8 cellular contexts compared by ENCODE assay signal in the genomic region with DNA sequence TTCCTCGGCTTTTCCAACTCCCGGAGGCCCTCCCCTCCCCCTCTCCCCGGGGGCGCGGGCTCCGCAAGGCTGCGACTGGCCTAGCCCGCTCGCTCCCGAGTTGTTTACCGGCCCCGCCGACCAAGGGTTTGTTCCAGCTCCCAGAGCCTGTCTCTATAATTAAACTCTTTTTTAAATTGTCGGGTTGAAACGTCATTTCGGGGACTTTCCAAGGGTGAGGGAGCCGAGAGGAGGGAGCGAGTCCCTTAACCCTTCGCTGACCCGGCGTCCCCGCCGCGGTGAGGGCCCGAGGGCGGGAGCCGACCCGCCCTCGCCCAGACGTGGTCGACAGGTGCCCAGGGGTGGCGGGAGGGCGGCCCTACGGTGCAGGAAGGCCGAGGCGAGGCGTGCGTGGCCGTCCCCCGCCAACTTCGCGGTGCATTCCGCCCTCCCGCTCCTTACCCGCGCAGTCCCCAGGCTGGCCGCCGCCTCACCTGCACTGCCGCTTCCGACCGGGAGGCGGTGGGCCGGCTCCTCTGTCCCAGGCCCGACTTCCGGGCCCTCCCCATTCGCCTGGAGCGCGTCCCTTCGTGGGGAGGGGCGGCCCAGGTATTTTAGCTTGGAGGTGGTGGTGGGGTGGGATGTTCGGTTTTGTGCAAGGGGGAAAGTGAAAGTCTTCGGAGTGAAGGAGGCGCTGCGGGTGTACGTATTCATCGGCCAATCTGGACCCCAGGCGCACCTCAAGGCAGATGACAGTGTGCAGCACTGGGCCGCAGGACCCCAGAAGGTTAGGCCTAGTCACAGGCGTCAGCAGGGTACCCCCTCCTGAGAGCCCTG. TPM values are rescaled to one million over a fixed set of nuclear protein-coding genes. Genes with fewer than 3 reads are reported as not detected.
DNase-seq lines count a peak whose midpoint lies in the region; ATAC-seq and TF ChIP-seq lines count a peak whose summit lies in the region.

No MANE protein-coding gene starts in this region.

- H3K4me3 Mint-ChIP-seq in CD14-positive monocyte = peak overlapping the region; percentile 95 to 100

- no peaks in the 10 kb centered on the region for H3K9me3 ChIP-seq in ovary

- intact Hi-C loops in CD14-positive monocyte (cut with micrococcal nuclease) (loop anchor here (10.0 kb wide), 4 partner anchors 111 to 831 kb away; no protein-coding TSS in a partner anchor), head of caudate nucleus (cut with DNase I) (loop anchor here (10.0 kb wide), 1 partner anchor 171 kb away; no protein-coding TSS in a partner anchor), ovary (cut with DNase I) (loop anchor here in 2 of 4 donors (10.0 kb wide), 2 partner anchors 401 to 651 kb away; no protein-coding TSS in a partner anchor)

- H3K4me3 ChIP-seq in ovary = peak overlapping the region; percentile 85

- peak; percentile 64 for DNase-seq in CD14-positive monocyte (ENCODE audit: low spot score)
- DNase-seq in RPMI7951 (ENCODE audit: low read depth) = peak; percentile 88
- DNase-seq in activated naive CD4-positive, alpha-beta T cell treated with anti-CD3 and anti-CD28 coated beads, Interleukin-2, amount 50 U/mL, for 16 hours = peak; percentile 83
- DNase-seq in head of caudate nucleus = peak in 33 of 42 donors; percentile 48 to 82 (median 63)
- peak; percentile 82 to 90 (median 87) for DNase-seq in ovary
- peak; percentile 85 for DNase-seq in ureter (ENCODE audit: low spot score)

- H3K4me1 ChIP-seq in ovary (ENCODE audit: insufficient read depth) = peaks cover 5% of the 10 kb centered on the region

- H3K9me3 Mint-ChIP-seq in CD14-positive monocyte = peaks cover 0 to 11% (median 3%) of the 10 kb centered on the region in 7 donors

- WGBS in ovary, 3 donors = 0 to 2% (median 1%) methylated on average over 40 to 69 of the region's 69 CpGs

- TF ChIP-seq POLR2A in ovary (IDR thresholded peaks at IDR 0.05) = peak; percentile 71

- H3K36me3 ChIP-seq in ovary = no peaks in the 10 kb centered on the region

- no peaks in the 10 kb centered on the region for H3K27me3 ChIP-seq in ovary

- peaks cover 10 to 23% (median 10%) of the 10 kb centered on the region in 3 donors for H3K27me3 Mint-ChIP-seq in CD14-positive monocyte (ENCODE audit: low read depth in 3 of 3)

- peaks cover 23% of the 10 kb centered on the region for H3K4me1 Mint-ChIP-seq in CD14-positive monocyte

- peak; percentile 37 for ATAC-seq in GM19035 (IDR thresholded peaks at IDR 0.05; ENCODE audit: unreplicated experiment)
- peak; percentile 46 for ATAC-seq in HG03342 (IDR thresholded peaks at IDR 0.05; ENCODE audit: unreplicated experiment)

- peak; percentile 8 for TF ChIP-seq EP300 in ovary (IDR thresholded peaks at IDR 0.05)

- peak overlapping the region; percentile 98 to 100 for H3K27ac ChIP-seq in ovary

- H3K36me3 Mint-ChIP-seq in CD14-positive monocyte = peaks cover 17 to 27% of the 10 kb centered on the region in 2 donors

- peak overlapping the region; percentile 94 to 100 (median 99) for H3K27ac Mint-ChIP-seq in CD14-positive monocyte

- peak; percentile 87 for TF ChIP-seq CTCF in CD14-positive monocyte (IDR thresholded peaks at IDR 0.05)
- TF ChIP-seq CTCF in ovary (IDR thresholded peaks at IDR 0.05) = peak; percentile 88 to 99 (median 98)

RNA-seq across cellular contexts. Expression of a gene that starts 2.9 kb away (rescaled TPM):
- 100 to 1,000 TPM; 151 to 185 TPM for polyA plus RNA-seq in CD14-positive monocyte
- 85.8 and 126 TPM in 2 replicates for total RNA-seq in RPMI7951 (2014; rRNA removed; shearing (Covaris generic))
- total RNA-seq in ovary = 1,000 to 10,000 TPM in 2 of 7 donors, 100 to 1,000 TPM in 5; 412 to 1,074 (median 693) TPM
- polyA plus RNA-seq in ovary = 100 to 1,000 TPM; 336 to 525 TPM
- 393 TPM for total RNA-seq in ureter

Comparison
In these comparisons a context has a peak if more than half of its experiments do, and no peak if none do; other contexts are left out.
1. Peak in every context shown above with its lines: DNase-seq, ATAC-seq, H3K4me3 ChIP-seq and H3K27ac ChIP-seq.